Comparison of ENCODE assay signal across 8 cellular contexts in the genomic region with DNA sequence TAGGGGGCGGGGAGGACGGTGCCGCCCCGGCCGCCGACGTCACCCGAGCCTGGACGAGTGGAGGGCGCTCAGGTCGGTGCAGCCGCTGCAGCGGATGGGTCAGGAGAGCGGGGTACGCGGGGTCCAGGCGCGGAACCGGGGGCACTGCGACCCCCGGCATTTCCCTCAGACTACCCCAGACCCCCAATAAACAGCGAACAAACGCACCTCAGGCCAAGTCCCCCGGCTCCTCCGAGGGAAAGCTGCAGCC.
A peak's percentile ranks its signal among the peaks of the same experiment; 100 is the strongest.
DNase-seq lines count a peak whose midpoint lies in the region; ATAC-seq, FAIRE-seq and TF ChIP-seq lines count a peak whose summit lies in the region.

No MANE protein-coding gene starts in this region.

- H3K36me3 ChIP-seq in HUES48 (ENCODE audit: control insufficient read depth, insufficient read depth, low read length) (no peaks in the 10 kb centered on the region), left lung (peaks cover 0 to 7% of the 10 kb centered on the region in 2 donors)

- ATAC-seq in left lung (peak; percentile 76), HG03159 (IDR thresholded peaks at IDR 0.05; ENCODE audit: unreplicated experiment) (no peak)

- FAIRE-seq in GM12891 (lab: Jason Lieb, UNC), result no peak

- H3K27ac ChIP-seq in HUES48 (ENCODE audit: low read depth, low read length) (no peak overlapping the region), left lung (peak overlapping the region; percentile 64 to 82), temporal lobe (ENCODE audit: low read depth, low read length) (peak overlapping the region; percentile 88)

- intact Hi-C loops in left lung (cut with DNase I), result no loop called here

- peak overlapping the region; percentile 88 to 94 (median 90) for H3K4me3 Mint-ChIP-seq in brain

- H3K27ac Mint-ChIP-seq in brain, result no peak overlapping the region

- TF ChIP-seq CTCF in brain (conservative IDR thresholded peaks at IDR 0.05) (no peak), left lung (IDR thresholded peaks at IDR 0.05) (no peak)

- H3K36me3 Mint-ChIP-seq in brain, result peaks cover 12% of the 10 kb centered on the region

- peaks cover 14% of the 10 kb centered on the region; the same call in 1 of the 2 replicates for H3K4me1 ChIP-seq in HUES48 (ENCODE audit: control insufficient read depth, insufficient read depth, low read length)
- H3K4me1 ChIP-seq in left lung, result peaks cover 0 to 73% of the 10 kb centered on the region in 2 donors

- TF ChIP-seq POLR2A in GM12891 (IDR thresholded peaks at IDR 0.05; ENCODE audit: low read depth, low read length), result no peak

- DNase-seq in GM12891 (ENCODE audit: insufficient read length, low spot score) (peak; percentile 62), left lung (peak; percentile 64 to 91), kidney tubule cell (ENCODE audit: low spot score) (no peak), kidney glomerular epithelial cell (lab: John Stamatoyannopoulos, UW) (no peak)

- no peak overlapping the region for H3K9ac ChIP-seq in HUES48 (ENCODE audit: low read depth, low read length)

- H3K27me3 ChIP-seq in HUES48 (ENCODE audit: control insufficient read depth, insufficient read depth, low read length) (peaks cover 14% of the 10 kb centered on the region), left lung (peaks cover 0 to 5% of the 10 kb centered on the region in 2 donors)

- H3K9me3 Mint-ChIP-seq in brain, result no peaks in the 10 kb centered on the region

- H3K4me3 ChIP-seq in HUES48 (ENCODE audit: low read depth, low read length), result peak overlapping the region; percentile 73
- peak overlapping the region; percentile 52 to 68 for H3K4me3 ChIP-seq in left lung

- peaks cover 41% of the 10 kb centered on the region for H3K4me1 Mint-ChIP-seq in brain

- H3K9me3 ChIP-seq in HUES48 (ENCODE audit: control insufficient read depth, insufficient read depth, low read length), result no peaks in the 10 kb centered on the region
- H3K9me3 ChIP-seq in left lung, result no peaks in the 10 kb centered on the region

- H3K27me3 Mint-ChIP-seq in brain, result no peaks in the 10 kb centered on the region

TF ChIP-seq in GM12891, 5 proteins besides CTCF, POLR2A, EP300 and RAD21:
- TF ChIP-seq TAF1 (IDR thresholded peaks at IDR 0.05; ENCODE audit: low read depth, low read length) (no peak), PAX5 (IDR thresholded peaks at IDR 0.05; ENCODE audit: insufficient read depth, low read length, severe bottlenecking) (no peak), POU2F2 (IDR thresholded peaks at IDR 0.05; ENCODE audit: low read depth, low read length) (no peak), SPI1 (IDR thresholded peaks at IDR 0.05; ENCODE audit: low read depth, low read length) (no peak), POLR2AphosphoS5 (IDR thresholded peaks at IDR 0.05; ENCODE audit: low read depth, low read length) (no peak)

Comparison
In these comparisons a context has a peak if more than half of its experiments do, and no peak if none do; other contexts are left out.
1. DNase-seq: peak in GM12891 (single experiment) and left lung (2 of 2); none in kidney tubule cell (single experiment) and kidney glomerular epithelial cell (single experiment).